In genomic region chr7:150971242-150972048, GRCh38 we compare ENCODE assay signal across 10 cellular contexts. TPM values are rescaled to one million over a fixed set of nuclear protein-coding genes. Genes with fewer than 3 reads are reported as not detected.
DNase-seq lines count a peak whose midpoint lies in the region; ATAC-seq lines count a peak whose summit lies in the region.
"Had no signal": no experiment of that assay in that cellular context is flagged by ENCODE, and none has a peak within 500 bp of the region (broad histone marks: within the 10 kb centered on the region; RNA-seq: fewer than 3 reads in every experiment).

No MANE protein-coding gene starts in this region.

- peak overlapping the region in 1 of 6 donors; percentile 47 for H3K27ac Mint-ChIP-seq in immature natural killer cell
- H3K27ac Mint-ChIP-seq in stimulated activated effector memory CD8-positive, alpha-beta T cell treated with anti-CD3 and anti-CD28 coated beads, Interleukin-12 subunit alpha, Interleukin-12 subunit beta, amount 100 ng/mL, for 72 hours: no peak overlapping the region

- peaks cover 62% of the 10 kb centered on the region for H4K20me1 ChIP-seq in BLaER1

- H3K4me1 Mint-ChIP-seq in immature natural killer cell: peaks cover 13 to 18% of the 10 kb centered on the region in 2 donors
- peaks cover 19% of the 10 kb centered on the region for H3K4me1 Mint-ChIP-seq in stimulated activated effector memory CD8-positive, alpha-beta T cell treated with anti-CD3 and anti-CD28 coated beads, Interleukin-12 subunit alpha, Interleukin-12 subunit beta, amount 100 ng/mL, for 72 hours

- no peak overlapping the region for H3K4me3 Mint-ChIP-seq in immature natural killer cell
- H3K4me3 Mint-ChIP-seq in stimulated activated effector memory CD8-positive, alpha-beta T cell treated with anti-CD3 and anti-CD28 coated beads, Interleukin-12 subunit alpha, Interleukin-12 subunit beta, amount 100 ng/mL, for 72 hours: no peak overlapping the region

- H3K9me3 Mint-ChIP-seq in immature natural killer cell: no peaks in the 10 kb centered on the region
- H3K9me3 Mint-ChIP-seq in stimulated activated effector memory CD8-positive, alpha-beta T cell treated with anti-CD3 and anti-CD28 coated beads, Interleukin-12 subunit alpha, Interleukin-12 subunit beta, amount 100 ng/mL, for 72 hours: no peaks in the 10 kb centered on the region

- peaks cover 55% of the 10 kb centered on the region for H3K4me1 ChIP-seq in BLaER1
- peaks cover 57% of the 10 kb centered on the region for H3K4me1 ChIP-seq in ectodermal cell (ENCODE audit: control insufficient read depth, insufficient read depth, low read length)
- H3K4me1 ChIP-seq in muscle layer of duodenum (ENCODE audit: control insufficient read depth in 1 of 2, insufficient read depth in 2 of 2, low read length in 2 of 2): peaks cover 28 to 96% of the 10 kb centered on the region in 2 donors
- peaks cover 24% of the 10 kb centered on the region for H3K4me1 ChIP-seq in effector memory CD4-positive, alpha-beta T cell (ENCODE audit: control insufficient read depth, insufficient read depth, low read length, poor library complexity, severe bottlenecking)

- no peaks in the 10 kb centered on the region for H3K36me3 ChIP-seq in BLaER1
- H3K36me3 ChIP-seq in ectodermal cell (ENCODE audit: control insufficient read depth, insufficient read depth, low read length): no peaks in the 10 kb centered on the region
- no peaks in the 10 kb centered on the region for H3K36me3 ChIP-seq in muscle layer of duodenum (ENCODE audit: control insufficient read depth in 1 of 2, insufficient read depth in 2 of 2, low read length in 2 of 2)
- H3K36me3 ChIP-seq in effector memory CD4-positive, alpha-beta T cell (ENCODE audit: control insufficient read depth, insufficient read depth, low read length): no peaks in the 10 kb centered on the region

- peak overlapping the region; percentile 65 for H3K4me2 ChIP-seq in BLaER1

- H3K27me3 Mint-ChIP-seq in immature natural killer cell (ENCODE audit: low read depth in 3 of 3): peaks cover 7 to 18% (median 9%) of the 10 kb centered on the region in 3 donors

- ATAC-seq in stimulated activated effector memory CD8-positive, alpha-beta T cell treated with anti-CD3 and anti-CD28 coated beads, Interleukin-12 subunit alpha, Interleukin-12 subunit beta, amount 100 ng/mL, for 72 hours: no peak

- H3K9me3 ChIP-seq in BLaER1 (no peaks in the 10 kb centered on the region), ectodermal cell (ENCODE audit: control insufficient read depth, low read length) (no peaks in the 10 kb centered on the region), muscle layer of duodenum (ENCODE audit: control insufficient read depth in 1 of 2, low read length in 2 of 2) (no peaks in the 10 kb centered on the region)
- H3K9me3 ChIP-seq in effector memory CD4-positive, alpha-beta T cell (ENCODE audit: control insufficient read depth, low read length): no peaks in the 10 kb centered on the region

- no peaks in the 10 kb centered on the region for H3K36me3 Mint-ChIP-seq in immature natural killer cell
- H3K36me3 Mint-ChIP-seq in stimulated activated effector memory CD8-positive, alpha-beta T cell treated with anti-CD3 and anti-CD28 coated beads, Interleukin-12 subunit alpha, Interleukin-12 subunit beta, amount 100 ng/mL, for 72 hours: no peaks in the 10 kb centered on the region

- 60 to 64% methylated on average over 17 of the region's 17 CpGs for WGBS in ectodermal cell, 2 experiments

- H3K27me3 ChIP-seq in BLaER1 (no peaks in the 10 kb centered on the region), ectodermal cell (ENCODE audit: control insufficient read depth, insufficient read depth, low read length, poor library complexity, severe bottlenecking) (peaks cover 14% of the 10 kb centered on the region), muscle layer of duodenum (ENCODE audit: low read depth, low read length) (no peaks in the 10 kb centered on the region)
- H3K27me3 ChIP-seq in effector memory CD4-positive, alpha-beta T cell (replicated peaks; ENCODE audit: control insufficient read depth, insufficient read depth, low read length, poor library complexity, severe bottlenecking): peaks cover 8% of the 10 kb centered on the region

- DNase-seq in NCI-H1694 treated with DMSO at 0.1 percent for 48 hours (lab: John Stamatoyannopoulos, UW) (peak; percentile 31), immature natural killer cell (no peak), UCSD-AML1 (lab: John Stamatoyannopoulos, UW; ENCODE audit: unreplicated experiment) (no peak)
- DNase-seq in effector memory CD4-positive, alpha-beta T cell: no peak
- DNase-seq in stimulated activated effector memory CD8-positive, alpha-beta T cell treated with anti-CD3 and anti-CD28 coated beads, Interleukin-12 subunit alpha, Interleukin-12 subunit beta, amount 100 ng/mL, for 72 hours (ENCODE audit: low spot score in 2 of 2): no peak
- DNase-seq: NCI-H187 treated with DMSO at 0.1 percent for 48 hours had no signal

- H3K4me3 ChIP-seq in BLaER1: no peak overlapping the region
- no peak overlapping the region for H3K4me3 ChIP-seq in ectodermal cell (ENCODE audit: insufficient read depth, low read depth, low read length)
- no peak overlapping the region for H3K4me3 ChIP-seq in muscle layer of duodenum (ENCODE audit: low read depth in 1 of 2, low read length in 2 of 2)
- no peak overlapping the region for H3K4me3 ChIP-seq in effector memory CD4-positive, alpha-beta T cell (ENCODE audit: insufficient read depth, low read depth, low read length, poor library complexity, severe bottlenecking)

- peak overlapping the region; percentile 51 for H3K27ac ChIP-seq in BLaER1
- peak overlapping the region; percentile 71 for H3K27ac ChIP-seq in ectodermal cell (ENCODE audit: insufficient read depth, low read depth, low read length, poor library complexity, severe bottlenecking)
- H3K27ac ChIP-seq in muscle layer of duodenum (ENCODE audit: low read length): peak overlapping the region; percentile 8
- H3K27ac ChIP-seq in effector memory CD4-positive, alpha-beta T cell (ENCODE audit: insufficient read depth, low read length, poor library complexity, severe bottlenecking): no peak overlapping the region
- H3K27ac ChIP-seq: RWPE1 had no signal

- H3K9ac ChIP-seq in BLaER1: peak overlapping the region; percentile 58

RNA-seq across cellular contexts. Expression of gene KCNH2, which starts 6.7 kb away (rescaled TPM):
- polyA plus RNA-seq in ectodermal cell (2013, experiment 1 of 4): 10.7 TPM
- polyA plus RNA-seq in ectodermal cell (2013, experiment 2 of 4): 11.5 TPM
- 12.1 TPM for polyA plus RNA-seq in ectodermal cell (2013, experiment 3 of 4)
- 13.3 TPM for polyA plus RNA-seq in ectodermal cell (2013, experiment 4 of 4)
- not detected for polyA plus RNA-seq in immature natural killer cell

RNA-seq across cellular contexts. Expression of gene NOS3, which starts 19.4 kb away (rescaled TPM):
- polyA plus RNA-seq in ectodermal cell (2013, experiment 1 of 4): 9.4 TPM
- polyA plus RNA-seq in ectodermal cell (2013, experiment 2 of 4): 9.1 TPM
- 12.1 TPM for polyA plus RNA-seq in ectodermal cell (2013, experiment 3 of 4)
- polyA plus RNA-seq in ectodermal cell (2013, experiment 4 of 4): 11.8 TPM
- 1 to 10 TPM in 2 of 3 donors, under 1 TPM in 1; 0.21 to 4.9 (median 2.4) TPM for polyA plus RNA-seq in immature natural killer cell

RNA-seq across cellular contexts. Expression of gene ATG9B, which starts 52.8 kb away (rescaled TPM):
- polyA plus RNA-seq in ectodermal cell (2013, experiment 1 of 4): 4.7 TPM
- polyA plus RNA-seq in ectodermal cell (2013, experiment 2 of 4): 2.9 TPM
- 3.0 TPM for polyA plus RNA-seq in ectodermal cell (2013, experiment 3 of 4)
- polyA plus RNA-seq in ectodermal cell (2013, experiment 4 of 4): 2.6 TPM
- 1 to 10 TPM in 2 of 3 donors, not detected in 1; 1.9 to 5.7 TPM for polyA plus RNA-seq in immature natural killer cell

RNA-seq across cellular contexts. Expression of gene ABCB8, which starts 56.8 kb away (rescaled TPM):
- 32.4 TPM for polyA plus RNA-seq in ectodermal cell (2013, experiment 1 of 4)
- polyA plus RNA-seq in ectodermal cell (2013, experiment 2 of 4): 27.1 TPM
- 21.8 TPM for polyA plus RNA-seq in ectodermal cell (2013, experiment 3 of 4)
- 24.4 TPM for polyA plus RNA-seq in ectodermal cell (2013, experiment 4 of 4)
- 10 to 100 TPM; 17.6 to 26.5 (median 23.3) TPM for polyA plus RNA-seq in immature natural killer cell
